In the genomic region with DNA sequence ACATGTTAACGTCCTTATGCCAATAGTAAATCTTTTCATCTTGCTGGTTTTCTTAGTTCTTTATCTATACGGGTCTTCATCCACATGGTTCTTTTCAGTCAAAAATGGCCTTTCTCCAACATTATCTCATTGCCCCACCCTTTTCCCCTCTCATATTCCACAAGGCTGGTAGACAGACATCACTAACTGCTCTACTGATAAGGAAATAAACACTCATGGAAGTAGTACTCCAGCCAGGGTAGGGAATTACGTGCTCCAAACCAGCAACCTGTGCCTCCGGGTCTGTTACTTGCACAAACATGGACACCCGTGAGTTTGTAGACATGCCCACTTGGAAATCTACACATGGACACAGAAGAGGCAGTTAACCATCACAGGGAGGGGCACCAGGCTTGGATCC, we compare ENCODE assay signal across 18 cellular contexts.
A peak's percentile ranks its signal among the peaks of the same experiment; 100 is the strongest.
DNase-seq lines count a peak whose midpoint lies in the region; ATAC-seq and TF ChIP-seq lines count a peak whose summit lies in the region.
"Had no signal": no experiment of that assay in that cellular context is flagged by ENCODE, and none has a peak within 500 bp of the region (broad histone marks: within the 10 kb centered on the region; RNA-seq: fewer than 3 reads in every experiment).

No MANE protein-coding gene starts in this region.

- ATAC-seq in mucosa of descending colon = peak; percentile 68
- no peak for ATAC-seq in stimulated activated effector memory CD8-positive, alpha-beta T cell treated with anti-CD3 and anti-CD28 coated beads, Interleukin-12 subunit alpha, Interleukin-12 subunit beta, amount 100 ng/mL, for 72 hours
- ATAC-seq: activated CD8-positive, alpha-beta memory T cell treated with anti-CD3 and anti-CD28 coated beads, Interleukin-2, amount 10 ng/mL, durations not matched to agents 7 days and 5 days had no signal

- peak overlapping the region in 1 of 2 donors; percentile 16 for H3K9ac ChIP-seq in colonic mucosa (ENCODE audit: low read depth in 2 of 2, low read length in 2 of 2)
- H3K9ac ChIP-seq in stomach smooth muscle (ENCODE audit: low read length in 2 of 2) = peak overlapping the region; percentile 42 to 65

- H3K27ac Mint-ChIP-seq in Calu3 (ENCODE audit: unreplicated experiment) = no peak overlapping the region
- no peak overlapping the region for H3K27ac Mint-ChIP-seq in stimulated activated effector memory CD8-positive, alpha-beta T cell treated with anti-CD3 and anti-CD28 coated beads, Interleukin-12 subunit alpha, Interleukin-12 subunit beta, amount 100 ng/mL, for 72 hours
- H3K27ac Mint-ChIP-seq: activated CD8-positive, alpha-beta memory T cell treated with anti-CD3 and anti-CD28 coated beads, Interleukin-2, amount 10 ng/mL, durations not matched to agents 7 days and 5 days; activated naive CD8-positive, alpha-beta T cell treated with anti-CD3 and anti-CD28 coated beads, Interleukin-2, amount 10 ng/mL, durations not matched to agents 7 days and 5 days had no signal

- no peaks in the 10 kb centered on the region for H3K9me3 Mint-ChIP-seq in Calu3 (ENCODE audit: low read depth, unreplicated experiment)
- H3K9me3 Mint-ChIP-seq in stimulated activated effector memory CD8-positive, alpha-beta T cell treated with anti-CD3 and anti-CD28 coated beads, Interleukin-12 subunit alpha, Interleukin-12 subunit beta, amount 100 ng/mL, for 72 hours = no peaks in the 10 kb centered on the region
- H3K9me3 Mint-ChIP-seq: activated naive CD8-positive, alpha-beta T cell treated with anti-CD3 and anti-CD28 coated beads, Interleukin-2, amount 10 ng/mL, durations not matched to agents 7 days and 5 days had no signal

- TF ChIP-seq CTCF in colonic mucosa (IDR thresholded peaks at IDR 0.05) (no peak), mucosa of descending colon (IDR thresholded peaks at IDR 0.05) (no peak), Calu3 (IDR thresholded peaks at IDR 0.05; ENCODE audit: unreplicated experiment) (no peak)

- H3K4me1 Mint-ChIP-seq in Calu3 (ENCODE audit: low read depth, unreplicated experiment) = no peaks in the 10 kb centered on the region
- H3K4me1 Mint-ChIP-seq in stimulated activated effector memory CD8-positive, alpha-beta T cell treated with anti-CD3 and anti-CD28 coated beads, Interleukin-12 subunit alpha, Interleukin-12 subunit beta, amount 100 ng/mL, for 72 hours = no peaks in the 10 kb centered on the region

- intact Hi-C loops in colonic mucosa (cut with DNase I) (no loop called here), mucosa of descending colon (cut with DNase I, micrococcal nuclease) (no loop called here), Calu3 (cut with micrococcal nuclease; ENCODE audit: unreplicated experiment) (no loop called here)

- H3K4me3 Mint-ChIP-seq in Calu3 (ENCODE audit: low read depth, unreplicated experiment) = no peak overlapping the region
- no peak overlapping the region for H3K4me3 Mint-ChIP-seq in stimulated activated effector memory CD8-positive, alpha-beta T cell treated with anti-CD3 and anti-CD28 coated beads, Interleukin-12 subunit alpha, Interleukin-12 subunit beta, amount 100 ng/mL, for 72 hours
- H3K4me3 Mint-ChIP-seq: activated CD8-positive, alpha-beta memory T cell treated with anti-CD3 and anti-CD28 coated beads, Interleukin-2, amount 10 ng/mL, durations not matched to agents 7 days and 5 days; activated naive CD8-positive, alpha-beta T cell treated with anti-CD3 and anti-CD28 coated beads, Interleukin-2, amount 10 ng/mL, durations not matched to agents 7 days and 5 days; CD4-positive, CD25-positive, alpha-beta regulatory T cell had no signal

- DNase-seq in DMS 273 treated with DMSO at 0.1 percent for 48 hours (lab: John Stamatoyannopoulos, UW) (peak; percentile 48), colonic mucosa (no peak), mucosa of descending colon (no peak), NCI-H748 (lab: John Stamatoyannopoulos, UW; ENCODE audit: unreplicated experiment) (no peak), cerebellar nuclear complex (lab: John Stamatoyannopoulos, UW) (no peak), Calu3 (no peak)
- DNase-seq in stimulated activated effector memory CD8-positive, alpha-beta T cell treated with anti-CD3 and anti-CD28 coated beads, Interleukin-12 subunit alpha, Interleukin-12 subunit beta, amount 100 ng/mL, for 72 hours (ENCODE audit: low spot score in 2 of 2) = no peak
- DNase-seq: activated CD4-positive, alpha-beta T cell treated with anti-CD3 and anti-CD28 coated beads for 48 hours; activated CD8-positive, alpha-beta memory T cell treated with anti-CD3 and anti-CD28 coated beads, Interleukin-2, amount 10 ng/mL, durations not matched to agents 7 days and 5 days; activated naive CD8-positive, alpha-beta T cell treated with anti-CD3 and anti-CD28 coated beads, Interleukin-2, amount 10 ng/mL, durations not matched to agents 7 days and 5 days; CD4-positive, CD25-positive, alpha-beta regulatory T cell; NCI-H187; occipital lobe; stimulated activated CD4-positive, alpha-beta T cell treated with anti-CD3 and anti-CD28 coated beads, Interleukin-4, amount 100 ng/mL, for 1 hour; SW 1271 had no signal

- no TSS peak for BruUV-seq in Calu3 (replicated peaks; lab: Mats Ljungman, UMichigan)

- H3K4me3 ChIP-seq in colonic mucosa (no peak overlapping the region), mucosa of descending colon (no peak overlapping the region), stomach smooth muscle (ENCODE audit: low read length in 2 of 2) (peak overlapping the region; percentile 9 to 32)
- H3K4me3 ChIP-seq: breast epithelium had no signal

- CTCF ChIA-PET in Calu3 (lab: Charles Lee) = no interaction called here

- H3K27ac ChIP-seq in colonic mucosa = peak overlapping the region; percentile 54
- peak overlapping the region; percentile 66 for H3K27ac ChIP-seq in stomach smooth muscle (ENCODE audit: low read length)
- H3K27ac ChIP-seq: epithelial cell of prostate had no signal

- H3K9me3 ChIP-seq in colonic mucosa = no peaks in the 10 kb centered on the region
- H3K9me3 ChIP-seq in mucosa of descending colon = no peaks in the 10 kb centered on the region
- no peaks in the 10 kb centered on the region for H3K9me3 ChIP-seq in stomach smooth muscle (ENCODE audit: control insufficient read depth in 2 of 2, low read length in 2 of 2)
- H3K9me3 ChIP-seq: breast epithelium had no signal

- H3K36me3 ChIP-seq in colonic mucosa = no peaks in the 10 kb centered on the region
- no peaks in the 10 kb centered on the region for H3K36me3 ChIP-seq in mucosa of descending colon (ENCODE audit: low read depth)
- no peaks in the 10 kb centered on the region for H3K36me3 ChIP-seq in stomach smooth muscle (ENCODE audit: control insufficient read depth in 2 of 2, insufficient read depth in 2 of 2, low read length in 2 of 2)
- H3K36me3 ChIP-seq: breast epithelium had no signal

- H3K36me3 Mint-ChIP-seq in Calu3 (ENCODE audit: insufficient read depth, unreplicated experiment) = peaks cover 5% of the 10 kb centered on the region
- peaks cover 2% of the 10 kb centered on the region for H3K36me3 Mint-ChIP-seq in stimulated activated effector memory CD8-positive, alpha-beta T cell treated with anti-CD3 and anti-CD28 coated beads, Interleukin-12 subunit alpha, Interleukin-12 subunit beta, amount 100 ng/mL, for 72 hours

- H3K27me3 ChIP-seq in colonic mucosa = no peaks in the 10 kb centered on the region
- H3K27me3 ChIP-seq in stomach smooth muscle (ENCODE audit: control insufficient read depth in 1 of 2, insufficient read depth in 2 of 2, low read length in 2 of 2) = no peaks in the 10 kb centered on the region
- H3K27me3 ChIP-seq: breast epithelium had no signal

- H3K4me1 ChIP-seq in colonic mucosa (no peaks in the 10 kb centered on the region), mucosa of descending colon (ENCODE audit: low read depth) (peaks cover 6% of the 10 kb centered on the region), stomach smooth muscle (ENCODE audit: control insufficient read depth, insufficient read depth, low read length) (peaks cover 25% of the 10 kb centered on the region)
- H3K4me1 ChIP-seq: breast epithelium had no signal

- no peaks in the 10 kb centered on the region for H3K27me3 Mint-ChIP-seq in Calu3 (ENCODE audit: unreplicated experiment)
- H3K27me3 Mint-ChIP-seq: activated CD8-positive, alpha-beta memory T cell treated with anti-CD3 and anti-CD28 coated beads, Interleukin-2, amount 10 ng/mL, durations not matched to agents 7 days and 5 days; activated naive CD8-positive, alpha-beta T cell treated with anti-CD3 and anti-CD28 coated beads, Interleukin-2, amount 10 ng/mL, durations not matched to agents 7 days and 5 days; CD4-positive, CD25-positive, alpha-beta regulatory T cell had no signal

Comparison
In these comparisons a context has a peak if more than half of its experiments do, and no peak if none do; other contexts are left out.
1. H3K4me3 ChIP-seq: peak in stomach smooth muscle (2 of 2); none in colonic mucosa (single experiment) and mucosa of descending colon (single experiment).